ENCODE assay signal across 5 cellular contexts in genomic region chr1:214927791-214928190, GRCh38.
"Had no signal": no experiment of that assay in that cellular context is flagged by ENCODE, and none has a peak within 500 bp of the region (broad histone marks: within the 10 kb centered on the region; RNA-seq: fewer than 3 reads in every experiment).

No MANE protein-coding gene starts in this region.

- H3K4me1 ChIP-seq: HAP-1 had no signal

- DNase-seq: GOT3, H7, HFFc6 had no signal

- H3K9me3 ChIP-seq: HAP-1 had no signal

- H3K4me3 ChIP-seq: HAP-1 had no signal

- H3K27ac ChIP-seq: HL-60 had no signal

- H3K36me3 ChIP-seq: HAP-1 had no signal
